Comparison of ENCODE assay signal across 17 cellular contexts in the genomic region with DNA sequence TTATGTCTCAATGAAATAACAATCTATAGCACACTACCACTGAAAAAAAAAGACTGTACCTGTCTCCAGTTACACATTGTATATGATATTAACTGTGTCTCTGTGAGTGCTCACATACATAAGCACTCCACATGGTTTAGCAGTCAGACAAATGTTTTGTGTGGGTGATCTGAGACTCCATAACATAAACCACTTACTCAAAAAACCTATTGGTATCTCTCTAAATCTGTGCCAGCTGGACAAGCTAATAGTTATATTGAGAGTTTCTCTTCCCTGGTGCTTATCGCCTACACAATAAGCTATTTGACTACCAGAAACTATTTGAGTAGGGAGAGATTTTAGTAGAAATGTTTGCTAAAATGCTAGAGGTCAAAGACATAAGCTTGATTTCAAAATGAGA.
DNase-seq lines count a peak whose midpoint lies in the region; ATAC-seq and TF ChIP-seq lines count a peak whose summit lies in the region.
"Had no signal": no experiment of that assay in that cellular context is flagged by ENCODE, and none has a peak within 500 bp of the region (broad histone marks: within the 10 kb centered on the region; RNA-seq: fewer than 3 reads in every experiment).

No MANE protein-coding gene starts in this region.

- no peaks in the 10 kb centered on the region for H4K20me1 ChIP-seq in mammary epithelial cell (ENCODE audit: insufficient read depth, low read length)

- no TSS peak for BruUV-seq in mammary epithelial cell (replicated peaks; lab: Mats Ljungman, UMichigan)

- no peak overlapping the region for H3K4me3 ChIP-seq in mammary epithelial cell (replicated peaks in 1 of 3; ENCODE audit: insufficient read depth in 1 of 3, low read depth in 2 of 3, low read length in 3 of 3)
- H3K4me3 ChIP-seq: GM23338, mucosa of descending colon, Peyer's patch had no signal

- DNase-seq in stimulated activated naive CD8-positive, alpha-beta T cell treated with anti-CD3 and anti-CD28 coated beads, Interleukin-15, Interleukin-2, amounts not matched to agents 100 U/mL and 50 U/mL, for 24 hours, result no peak
- DNase-seq in stimulated activated naive CD8-positive, alpha-beta T cell treated with anti-CD3 and anti-CD28 coated beads, Interleukin-15, amount 100 ng/mL, for 72 hours, result no peak
- DNase-seq in stimulated activated naive B cell treated with anti-CD40 and anti-IgM and Interleukin-4, amounts not matched to agents 10 μg/mL and 1 μg/mL and 100 μg/mL, for 72 hours, result no peak
- DNase-seq in activated T-helper 2 cell treated with anti-CD3 and anti-CD28 coated beads, Interferon-gamma antibody, Interleukin-2, Interleukin-4, amounts not matched to agents 10 μg/mL and 5 μg/mL and 100 μg/mL, durations not matched to agents 14 hours and 24 hours and 36 hours (ENCODE audit: low spot score), result no peak
- DNase-seq in NCI-H82 (lab: John Stamatoyannopoulos, UW), result no peak
- no peak for DNase-seq in mammary epithelial cell
- DNase-seq: activated CD4-positive, alpha-beta T cell treated with anti-CD3 and anti-CD28 coated beads for 36 hours; Caco-2; foreskin fibroblast; immature natural killer cell; mucosa of descending colon; Peyer's patch; T-helper 1 cell had no signal

- peak; percentile 36 for ATAC-seq in stimulated activated naive CD8-positive, alpha-beta T cell treated with anti-CD3 and anti-CD28 coated beads, Interleukin-15, Interleukin-2, amounts not matched to agents 100 U/mL and 50 U/mL, for 24 hours
- ATAC-seq in stimulated activated naive CD8-positive, alpha-beta T cell treated with anti-CD3 and anti-CD28 coated beads, Interleukin-15, amount 100 ng/mL, for 72 hours, result no peak
- ATAC-seq in GM21717 (IDR thresholded peaks at IDR 0.05; ENCODE audit: unreplicated experiment) (peak; percentile 69), HG03135 (IDR thresholded peaks at IDR 0.05; ENCODE audit: unreplicated experiment) (peak; percentile 61)
- ATAC-seq in stimulated activated naive B cell treated with anti-CD40 and anti-IgM and Interleukin-4, amounts not matched to agents 10 μg/mL and 1 μg/mL and 100 μg/mL, for 72 hours (replicated peaks), result peak; percentile 77 to 90
- ATAC-seq: activated CD4-positive, alpha-beta T cell treated with anti-CD3 and anti-CD28 coated beads for 36 hours; GM23338; mucosa of descending colon had no signal

- in situ Hi-C loops in mammary epithelial cell (cut with MboI; ENCODE audit: low sequenced_read_pairs in 2 of 2), result no loop called here

- no peak overlapping the region for H3K27ac ChIP-seq in mammary epithelial cell (ENCODE audit: insufficient read depth, low read depth, low read length)
- H3K27ac ChIP-seq: Peyer's patch had no signal

- no peak overlapping the region for H3K4me3 Mint-ChIP-seq in stimulated activated naive CD8-positive, alpha-beta T cell treated with anti-CD3 and anti-CD28 coated beads, Interleukin-15, amount 100 ng/mL, for 72 hours
- no peak overlapping the region for H3K4me3 Mint-ChIP-seq in stimulated activated naive B cell treated with anti-CD40 and anti-IgM and Interleukin-4, amounts not matched to agents 10 μg/mL and 1 μg/mL and 100 μg/mL, for 72 hours
- no peak overlapping the region for H3K4me3 Mint-ChIP-seq in activated T-helper 2 cell treated with anti-CD3 and anti-CD28 coated beads, Interferon-gamma antibody, Interleukin-2, Interleukin-4, amounts not matched to agents 10 μg/mL and 5 μg/mL and 100 μg/mL, durations not matched to agents 14 hours and 24 hours and 36 hours (ENCODE audit: low read depth)
- H3K4me3 Mint-ChIP-seq: activated CD4-positive, alpha-beta T cell treated with anti-CD3 and anti-CD28 coated beads for 36 hours; activated T-helper 1 cell treated with anti-CD3 and anti-CD28 coated beads, Interleukin-12 subunit alpha, Interleukin-12 subunit beta, Interleukin-2, Interleukin-4 antibody, amounts not matched to agents 30 ng/mL and 10 ng/mL and 1 ng/mL, durations not matched to agents 14 hours and 24 hours and 36 hours; GM23338; immature natural killer cell had no signal

- no peak overlapping the region for H3K27ac Mint-ChIP-seq in stimulated activated naive CD8-positive, alpha-beta T cell treated with anti-CD3 and anti-CD28 coated beads, Interleukin-15, amount 100 ng/mL, for 72 hours
- no peak overlapping the region for H3K27ac Mint-ChIP-seq in stimulated activated naive B cell treated with anti-CD40 and anti-IgM and Interleukin-4, amounts not matched to agents 10 μg/mL and 1 μg/mL and 100 μg/mL, for 72 hours
- H3K27ac Mint-ChIP-seq in activated T-helper 2 cell treated with anti-CD3 and anti-CD28 coated beads, Interferon-gamma antibody, Interleukin-2, Interleukin-4, amounts not matched to agents 10 μg/mL and 5 μg/mL and 100 μg/mL, durations not matched to agents 14 hours and 24 hours and 36 hours, result no peak overlapping the region
- H3K27ac Mint-ChIP-seq: activated CD4-positive, alpha-beta T cell treated with anti-CD3 and anti-CD28 coated beads for 36 hours; activated T-helper 1 cell treated with anti-CD3 and anti-CD28 coated beads, Interleukin-12 subunit alpha, Interleukin-12 subunit beta, Interleukin-2, Interleukin-4 antibody, amounts not matched to agents 30 ng/mL and 10 ng/mL and 1 ng/mL, durations not matched to agents 14 hours and 24 hours and 36 hours; GM23338; immature natural killer cell had no signal

- no peak overlapping the region for H2AFZ ChIP-seq in mammary epithelial cell (ENCODE audit: low read depth, low read length)
- H2AFZ ChIP-seq: GM23338 had no signal

- TF ChIP-seq CTCF in mammary epithelial cell (conservative IDR thresholded peaks at IDR 0.05 in 1 of 2, IDR thresholded peaks at IDR 0.05 in 1 of 2; ENCODE audit: extremely low read depth in 1 of 2, insufficient read depth in 1 of 2, low read depth in 1 of 2, low read length in 2 of 2), result no peak

- no peaks in the 10 kb centered on the region for H3K27me3 ChIP-seq in mammary epithelial cell (ENCODE audit: insufficient read depth, low read length)
- H3K27me3 ChIP-seq: Peyer's patch had no signal

- dilution Hi-C loops in mammary epithelial cell (cut with HindIII; ENCODE audit: low sequenced_read_pairs), result no loop called here

- H3K79me2 ChIP-seq in mammary epithelial cell (ENCODE audit: insufficient read depth, low read length), result no peaks in the 10 kb centered on the region

- H3K9me3 Mint-ChIP-seq in stimulated activated naive CD8-positive, alpha-beta T cell treated with anti-CD3 and anti-CD28 coated beads, Interleukin-15, amount 100 ng/mL, for 72 hours, result peaks cover 0 to 5% of the 10 kb centered on the region in 2 donors
- H3K9me3 Mint-ChIP-seq in stimulated activated naive B cell treated with anti-CD40 and anti-IgM and Interleukin-4, amounts not matched to agents 10 μg/mL and 1 μg/mL and 100 μg/mL, for 72 hours, result no peaks in the 10 kb centered on the region
- peaks cover 4% of the 10 kb centered on the region for H3K9me3 Mint-ChIP-seq in activated T-helper 2 cell treated with anti-CD3 and anti-CD28 coated beads, Interferon-gamma antibody, Interleukin-2, Interleukin-4, amounts not matched to agents 10 μg/mL and 5 μg/mL and 100 μg/mL, durations not matched to agents 14 hours and 24 hours and 36 hours
- H3K9me3 Mint-ChIP-seq: activated T-helper 1 cell treated with anti-CD3 and anti-CD28 coated beads, Interleukin-12 subunit alpha, Interleukin-12 subunit beta, Interleukin-2, Interleukin-4 antibody, amounts not matched to agents 30 ng/mL and 10 ng/mL and 1 ng/mL, durations not matched to agents 14 hours and 24 hours and 36 hours; GM23338; immature natural killer cell had no signal

- H3K36me3 ChIP-seq in mammary epithelial cell (ENCODE audit: insufficient read depth, low read length), result no peaks in the 10 kb centered on the region
- H3K36me3 ChIP-seq: Peyer's patch had no signal

- CTCF ChIA-PET in mammary epithelial cell (lab: Charles Lee; ENCODE audit: low non-redundant PET), result no interaction called here

- no peaks in the 10 kb centered on the region for H3K4me1 Mint-ChIP-seq in stimulated activated naive CD8-positive, alpha-beta T cell treated with anti-CD3 and anti-CD28 coated beads, Interleukin-15, amount 100 ng/mL, for 72 hours
- H3K4me1 Mint-ChIP-seq in stimulated activated naive B cell treated with anti-CD40 and anti-IgM and Interleukin-4, amounts not matched to agents 10 μg/mL and 1 μg/mL and 100 μg/mL, for 72 hours, result peaks cover 22 to 26% of the 10 kb centered on the region in 2 donors
- H3K4me1 Mint-ChIP-seq in activated T-helper 2 cell treated with anti-CD3 and anti-CD28 coated beads, Interferon-gamma antibody, Interleukin-2, Interleukin-4, amounts not matched to agents 10 μg/mL and 5 μg/mL and 100 μg/mL, durations not matched to agents 14 hours and 24 hours and 36 hours (ENCODE audit: low read depth), result peaks cover 8% of the 10 kb centered on the region
- H3K4me1 Mint-ChIP-seq: GM23338, immature natural killer cell had no signal

- H3K36me3 Mint-ChIP-seq in stimulated activated naive B cell treated with anti-CD40 and anti-IgM and Interleukin-4, amounts not matched to agents 10 μg/mL and 1 μg/mL and 100 μg/mL, for 72 hours, result no peaks in the 10 kb centered on the region
- H3K36me3 Mint-ChIP-seq in activated T-helper 2 cell treated with anti-CD3 and anti-CD28 coated beads, Interferon-gamma antibody, Interleukin-2, Interleukin-4, amounts not matched to agents 10 μg/mL and 5 μg/mL and 100 μg/mL, durations not matched to agents 14 hours and 24 hours and 36 hours (ENCODE audit: low read depth), result no peaks in the 10 kb centered on the region
- H3K36me3 Mint-ChIP-seq: immature natural killer cell had no signal

- H3K27me3 Mint-ChIP-seq in stimulated activated naive CD8-positive, alpha-beta T cell treated with anti-CD3 and anti-CD28 coated beads, Interleukin-15, amount 100 ng/mL, for 72 hours, result no peaks in the 10 kb centered on the region
- no peaks in the 10 kb centered on the region for H3K27me3 Mint-ChIP-seq in stimulated activated naive B cell treated with anti-CD40 and anti-IgM and Interleukin-4, amounts not matched to agents 10 μg/mL and 1 μg/mL and 100 μg/mL, for 72 hours
- H3K27me3 Mint-ChIP-seq in activated T-helper 2 cell treated with anti-CD3 and anti-CD28 coated beads, Interferon-gamma antibody, Interleukin-2, Interleukin-4, amounts not matched to agents 10 μg/mL and 5 μg/mL and 100 μg/mL, durations not matched to agents 14 hours and 24 hours and 36 hours (ENCODE audit: low read depth), result peaks cover 4% of the 10 kb centered on the region

- WGBS in mammary epithelial cell (ENCODE audit: low coverage, missing lambda C conversion rate), result 40% methylated on average over 1 of the region's 1 CpG

- intact Hi-C loops in activated T-helper 2 cell treated with anti-CD3 and anti-CD28 coated beads, Interferon-gamma antibody, Interleukin-2, Interleukin-4, amounts not matched to agents 10 μg/mL and 5 μg/mL and 100 μg/mL, durations not matched to agents 14 hours and 24 hours and 36 hours (cut with micrococcal nuclease), result no loop called here
- intact Hi-C loops in mammary epithelial cell (cut with micrococcal nuclease), result no loop called here

- no peak overlapping the region for H3K4me2 ChIP-seq in mammary epithelial cell (ENCODE audit: insufficient read depth, low read depth, low read length)
- H3K4me2 ChIP-seq: GM23338 had no signal

- no peak overlapping the region for H3K9ac ChIP-seq in mammary epithelial cell (ENCODE audit: insufficient read depth, low read length)

- peaks cover 16% of the 10 kb centered on the region for H3K4me1 ChIP-seq in mammary epithelial cell (ENCODE audit: insufficient read depth, low read length)
- H3K4me1 ChIP-seq: Caco-2, Peyer's patch had no signal

- H3K9me3 ChIP-seq in mammary epithelial cell (replicated peaks; ENCODE audit: insufficient read depth, low read length), result no peaks in the 10 kb centered on the region
- H3K9me3 ChIP-seq: Caco-2, mucosa of descending colon, Peyer's patch had no signal
